ENCODE assay signal across 8 cellular contexts in the genomic region with DNA sequence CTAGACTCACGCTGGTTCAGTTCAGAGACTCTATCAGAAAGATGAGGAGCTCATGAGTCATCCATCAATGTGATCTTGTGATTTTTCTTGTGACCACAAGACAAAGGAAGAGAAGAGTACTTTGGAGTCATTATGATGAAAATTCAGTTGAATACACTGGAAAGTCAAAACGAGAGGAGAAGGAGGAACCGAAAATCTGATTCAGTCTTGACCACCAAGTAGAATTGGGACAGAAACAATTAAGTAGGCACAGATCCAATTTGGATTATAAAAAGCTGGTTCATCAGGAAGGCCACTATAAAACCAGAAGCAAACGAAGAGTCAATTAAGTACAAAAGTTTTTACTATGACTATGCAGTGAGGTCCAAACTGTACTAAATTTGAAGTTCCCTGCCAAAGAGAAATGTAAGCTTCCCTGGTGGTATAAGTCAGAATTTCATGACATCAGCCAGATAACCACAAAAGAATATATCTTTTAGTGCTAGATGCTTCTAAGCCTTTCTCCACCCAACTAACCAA.
DNase-seq lines count a peak whose midpoint lies in the region; ATAC-seq and TF ChIP-seq lines count a peak whose summit lies in the region.

No MANE protein-coding gene starts in this region.

- in situ Hi-C loops in ACHN (cut with HindIII; ENCODE audit: low pct_ligation_motif_present, low pct_unique_long_range_greater_than_20kb, low sequenced_read_pairs), result no loop called here

- H3K9me3 ChIP-seq in cardiac muscle cell (ENCODE audit: low read depth), result no peaks in the 10 kb centered on the region

- peak; percentile 14 for TF ChIP-seq CTCF in cardiac muscle cell (IDR thresholded peaks at IDR 0.05; ENCODE audit: low read depth, low read length)

- no peaks in the 10 kb centered on the region for H3K36me3 ChIP-seq in cardiac muscle cell

- H3K4me3 ChIP-seq in cardiac muscle cell, result no peak overlapping the region

- H3K27me3 ChIP-seq in cardiac muscle cell, result no peaks in the 10 kb centered on the region

- DNase-seq in ACHN (peak; percentile 2), cardiac muscle cell (ENCODE audit: low read depth in 1 of 2, low spot score in 1 of 2) (peak in 1 of 2 donors; percentile 60), DMS53 (lab: John Stamatoyannopoulos, UW) (no peak), NCI-H1105 treated with DMSO at 0.1 percent for 48 hours (lab: John Stamatoyannopoulos, UW) (no peak), NCI-H1417 treated with DMSO at 0.1 percent for 48 hours (lab: John Stamatoyannopoulos, UW) (no peak)

- H3K4me1 ChIP-seq in cardiac muscle cell (ENCODE audit: low read depth), result peaks cover 13% of the 10 kb centered on the region

- no peak overlapping the region for H3K27ac ChIP-seq in cardiac muscle cell

- ATAC-seq in GM18517 (IDR thresholded peaks at IDR 0.05; ENCODE audit: unreplicated experiment), result peak; percentile 65
- ATAC-seq in HG02973 (IDR thresholded peaks at IDR 0.05; ENCODE audit: unreplicated experiment), result peak; percentile 61
- peak; percentile 45; the same call in 2 of the 3 replicates for ATAC-seq in SK-N-SH treated with all-trans-retinoic acid at 6 μM for 48 hours

TF ChIP-seq in SK-N-SH treated with all-trans-retinoic acid at 6 μM for 48 hours, 23 proteins besides CTCF, POLR2A, EP300 and RAD21:
- no peak for TF ChIP-seq ISL1 (CRISPR knock-in tag; IDR thresholded peaks at IDR 0.05)
- TF ChIP-seq RARB (CRISPR knock-in tag; IDR thresholded peaks at IDR 0.05), result no peak
- no peak for TF ChIP-seq TOX (CRISPR knock-in tag; IDR thresholded peaks at IDR 0.05; ENCODE audit: borderline replicate concordance)
- TF ChIP-seq SNAI2 (CRISPR knock-in tag; IDR thresholded peaks at IDR 0.05), result no peak
- TF ChIP-seq, protein P1, sequence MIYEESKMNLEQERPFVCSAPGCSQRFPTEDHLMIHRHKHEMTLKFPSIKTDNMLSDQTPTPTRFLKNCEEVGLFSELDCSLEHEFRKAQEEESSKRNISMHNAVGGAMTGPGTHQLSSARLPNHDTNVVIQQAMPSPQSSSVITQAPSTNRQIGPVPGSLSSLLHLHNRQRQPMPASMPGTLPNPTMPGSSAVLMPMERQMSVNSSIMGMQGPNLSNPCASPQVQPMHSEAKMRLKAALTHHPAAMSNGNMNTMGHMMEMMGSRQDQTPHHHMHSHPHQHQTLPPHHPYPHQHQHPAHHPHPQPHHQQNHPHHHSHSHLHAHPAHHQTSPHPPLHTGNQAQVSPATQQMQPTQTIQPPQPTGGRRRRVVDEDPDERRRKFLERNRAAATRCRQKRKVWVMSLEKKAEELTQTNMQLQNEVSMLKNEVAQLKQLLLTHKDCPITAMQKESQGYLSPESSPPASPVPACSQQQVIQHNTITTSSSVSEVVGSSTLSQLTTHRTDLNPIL (CRISPR knock-in tag; IDR thresholded peaks at IDR 0.05; ENCODE audit: low read depth), result no peak
- TF ChIP-seq ZFP30 (CRISPR knock-in tag; IDR thresholded peaks at IDR 0.05), result no peak
